In genomic region chr18:79935098-79935480, GRCh38 we compare ENCODE assay signal across 18 cellular contexts. TPM values are rescaled to one million over a fixed set of nuclear protein-coding genes. Genes with fewer than 3 reads are reported as not detected.
DNase-seq lines count a peak whose midpoint lies in the region; ATAC-seq and TF ChIP-seq lines count a peak whose summit lies in the region.
"Had no signal": no experiment of that assay in that cellular context is flagged by ENCODE, and none has a peak within 500 bp of the region (broad histone marks: within the 10 kb centered on the region; RNA-seq: fewer than 3 reads in every experiment).

No MANE protein-coding gene starts in this region.

- no peak overlapping the region for H2BK5ac ChIP-seq in neuronal stem cell (ENCODE audit: low read length)

- DNase-seq in cardiac muscle cell (ENCODE audit: low read depth in 1 of 2, low spot score in 1 of 2) (no peak), left cardiac atrium (no peak), glutamatergic neuron (peak; percentile 6), neuronal stem cell (ENCODE audit: low spot score) (no peak), aorta (peak; percentile 8 to 19), mammary epithelial cell (no peak)
- DNase-seq in activated naive CD4-positive, alpha-beta T cell (lab: John Stamatoyannopoulos, UW): no peak
- DNase-seq: central memory CD4-positive, alpha-beta T cell; foreskin keratinocyte; GM23248; kidney glomerular epithelial cell; NCI-H2171 treated with DMSO at 0.1 percent for 48 hours had no signal

- BruUV-seq in mammary epithelial cell (replicated peaks; lab: Mats Ljungman, UMichigan): no TSS peak

- dilution Hi-C loops in mammary epithelial cell (cut with HindIII; ENCODE audit: low sequenced_read_pairs): no loop called here

- no peaks in the 10 kb centered on the region for H3K27me3 ChIP-seq in cardiac muscle cell
- peaks cover 0 to 2% (median 0%) of the 10 kb centered on the region in 3 experiments for H3K27me3 ChIP-seq in neuronal stem cell (ENCODE audit: control insufficient read depth in 3 of 3, insufficient read depth in 3 of 3, low read depth in 1 of 3, low read length in 3 of 3)
- no peaks in the 10 kb centered on the region for H3K27me3 ChIP-seq in aorta (ENCODE audit: control insufficient read depth in 1 of 2, insufficient read depth in 2 of 2, low read length in 1 of 2)
- no peaks in the 10 kb centered on the region for H3K27me3 ChIP-seq in mammary epithelial cell (ENCODE audit: insufficient read depth, low read length)
- H3K27me3 ChIP-seq: foreskin keratinocyte, neural progenitor cell, vagina had no signal

- H3K18ac ChIP-seq in neuronal stem cell (ENCODE audit: low read length): no peak overlapping the region

- H3K9ac ChIP-seq in neuronal stem cell (ENCODE audit: low read depth, low read length, poor library complexity): peak overlapping the region; percentile 21
- no peak overlapping the region for H3K9ac ChIP-seq in mammary epithelial cell (ENCODE audit: insufficient read depth, low read length)
- H3K9ac ChIP-seq: GM23248, neural progenitor cell had no signal

- H3K36me3 Mint-ChIP-seq in glutamatergic neuron (ENCODE audit: unreplicated experiment): peaks cover 46% of the 10 kb centered on the region

- no CpG with 5 or more reads among the region's 5 CpGs for WGBS in neuronal stem cell (ENCODE audit: extremely low coverage in 2 of 2, insufficient read length in 2 of 2, insufficient replicate concordance in 1 of 2), 2 donors
- WGBS in aorta, 2 donors: 64 to 82% methylated on average over 5 of the region's 5 CpGs
- 100% methylated on average over 1 of the region's 5 CpGs for WGBS in mammary epithelial cell (ENCODE audit: low coverage, missing lambda C conversion rate)

- peaks cover 15% of the 10 kb centered on the region for H3K27me3 Mint-ChIP-seq in glutamatergic neuron (ENCODE audit: unreplicated experiment)
- H3K27me3 Mint-ChIP-seq: activated CD4-positive, alpha-beta T cell treated with anti-CD3 and anti-CD28 coated beads for 36 hours had no signal

- H3K4me3 ChIP-seq in cardiac muscle cell: no peak overlapping the region
- H3K4me3 ChIP-seq in neuronal stem cell (ENCODE audit: low read length in 2 of 2): no peak overlapping the region
- H3K4me3 ChIP-seq in aorta (ENCODE audit: low read length in 2 of 2): no peak overlapping the region
- no peak overlapping the region for H3K4me3 ChIP-seq in mammary epithelial cell (replicated peaks in 1 of 3; ENCODE audit: insufficient read depth in 1 of 3, low read depth in 2 of 3, low read length in 3 of 3)
- H3K4me3 ChIP-seq: GM23248, K562, neural progenitor cell, vagina had no signal

- no peak overlapping the region for H2BK15ac ChIP-seq in neuronal stem cell (ENCODE audit: low read length)

- in situ Hi-C loops in mammary epithelial cell (cut with MboI; ENCODE audit: low sequenced_read_pairs in 2 of 2): no loop called here

- H3K4me1 ChIP-seq in cardiac muscle cell (ENCODE audit: low read depth) (peaks cover 11% of the 10 kb centered on the region), neuronal stem cell (ENCODE audit: control insufficient read depth in 2 of 2, insufficient read depth in 1 of 2, low read depth in 1 of 2, low read length in 2 of 2) (no peaks in the 10 kb centered on the region), aorta (ENCODE audit: control insufficient read depth in 1 of 2, insufficient read depth in 2 of 2, low read length in 2 of 2) (no peaks in the 10 kb centered on the region), mammary epithelial cell (ENCODE audit: insufficient read depth, low read length) (no peaks in the 10 kb centered on the region)
- H3K4me1 ChIP-seq: foreskin keratinocyte, neural progenitor cell had no signal

- H2BK12ac ChIP-seq in neuronal stem cell (ENCODE audit: low read length): no peak overlapping the region

- H3K9me3 ChIP-seq in cardiac muscle cell (ENCODE audit: low read depth): no peaks in the 10 kb centered on the region
- peaks cover 14 to 49% of the 10 kb centered on the region in 2 donors for H3K9me3 ChIP-seq in neuronal stem cell (replicated peaks in 1 of 2; ENCODE audit: control insufficient read depth in 2 of 2, insufficient read depth in 1 of 2, low read depth in 1 of 2, low read length in 2 of 2)
- H3K9me3 ChIP-seq in aorta (ENCODE audit: control insufficient read depth, low read length): peaks cover 7% of the 10 kb centered on the region
- H3K9me3 ChIP-seq in mammary epithelial cell (replicated peaks; ENCODE audit: insufficient read depth, low read length): peaks cover 22% of the 10 kb centered on the region

- H3K27ac Mint-ChIP-seq in glutamatergic neuron (ENCODE audit: unreplicated experiment): peak overlapping the region; percentile 78
- H3K27ac Mint-ChIP-seq: activated CD4-positive, alpha-beta T cell treated with anti-CD3 and anti-CD28 coated beads for 36 hours; neural progenitor cell had no signal

- no peak overlapping the region for H3K4me2 ChIP-seq in neuronal stem cell (ENCODE audit: insufficient read depth, low read length, poor library complexity, severe bottlenecking)
- no peak overlapping the region for H3K4me2 ChIP-seq in mammary epithelial cell (ENCODE audit: insufficient read depth, low read depth, low read length)
- H3K4me2 ChIP-seq: neural progenitor cell had no signal

- H3K14ac ChIP-seq in neuronal stem cell (ENCODE audit: low read length): no peak overlapping the region

- peaks cover 91% of the 10 kb centered on the region for H3K79me2 ChIP-seq in mammary epithelial cell (ENCODE audit: insufficient read depth, low read length)

- intact Hi-C loops in left cardiac atrium (cut with DNase I) (no loop called here), aorta (cut with DNase I) (no loop called here), mammary epithelial cell (cut with micrococcal nuclease) (no loop called here)

- CTCF ChIA-PET in mammary epithelial cell (lab: Charles Lee; ENCODE audit: low non-redundant PET): no interaction called here

- peaks cover 15% of the 10 kb centered on the region for H3K4me1 Mint-ChIP-seq in glutamatergic neuron (ENCODE audit: low read depth, unreplicated experiment)
- H3K4me1 Mint-ChIP-seq: neural progenitor cell had no signal

- no peak overlapping the region for H2BK120ac ChIP-seq in neuronal stem cell (ENCODE audit: low read depth, low read length)

- H3K9me3 Mint-ChIP-seq in glutamatergic neuron (ENCODE audit: unreplicated experiment): peaks cover 20% of the 10 kb centered on the region

- H3K4ac ChIP-seq in neuronal stem cell (ENCODE audit: low read length): no peak overlapping the region

- no peak overlapping the region for H3K23ac ChIP-seq in neuronal stem cell (ENCODE audit: low read depth, low read length, poor library complexity)

- no peak overlapping the region for H2AK5ac ChIP-seq in neuronal stem cell (ENCODE audit: low read depth, low read length)

- H3K36me3 ChIP-seq in cardiac muscle cell: no peaks in the 10 kb centered on the region
- peaks cover 7 to 47% of the 10 kb centered on the region in 2 donors for H3K36me3 ChIP-seq in neuronal stem cell (replicated peaks in 1 of 2; ENCODE audit: control insufficient read depth in 2 of 2, insufficient read depth in 2 of 2, low read length in 2 of 2)
- peaks cover 0 to 7% of the 10 kb centered on the region in 2 donors for H3K36me3 ChIP-seq in aorta (ENCODE audit: control insufficient read depth in 1 of 2, insufficient read depth in 2 of 2, low read length in 1 of 2)
- peaks cover 14% of the 10 kb centered on the region for H3K36me3 ChIP-seq in mammary epithelial cell (ENCODE audit: insufficient read depth, low read length)
- H3K36me3 ChIP-seq: neural progenitor cell had no signal

- no peak for ATAC-seq in left cardiac atrium
- ATAC-seq in aorta (ENCODE audit: low FRiP score): no peak
- ATAC-seq in HG03135 (IDR thresholded peaks at IDR 0.05; ENCODE audit: unreplicated experiment): no peak
- ATAC-seq: activated CD4-positive, alpha-beta T cell treated with anti-CD3 and anti-CD28 coated beads for 36 hours; foreskin keratinocyte had no signal

- no peak overlapping the region for H4K91ac ChIP-seq in neuronal stem cell (ENCODE audit: low read depth, low read length, poor library complexity)

- TF ChIP-seq CTCF in cardiac muscle cell (IDR thresholded peaks at IDR 0.05; ENCODE audit: low read depth, low read length): no peak
- TF ChIP-seq CTCF in glutamatergic neuron (IDR thresholded peaks at IDR 0.05; ENCODE audit: partially characterized antibody, unreplicated experiment): no peak
- no peak for TF ChIP-seq CTCF in mammary epithelial cell (conservative IDR thresholded peaks at IDR 0.05 in 1 of 2, IDR thresholded peaks at IDR 0.05 in 1 of 2; ENCODE audit: extremely low read depth in 1 of 2, insufficient read depth in 1 of 2, low read depth in 1 of 2, low read length in 2 of 2)

- no peaks in the 10 kb centered on the region for H4K20me1 ChIP-seq in mammary epithelial cell (ENCODE audit: insufficient read depth, low read length)

- peak overlapping the region; percentile 33 for H3K27ac ChIP-seq in cardiac muscle cell
- no peak overlapping the region for H3K27ac ChIP-seq in neuronal stem cell (replicated peaks; ENCODE audit: low read length)
- H3K27ac ChIP-seq in aorta (ENCODE audit: low read depth in 1 of 2, low read length in 2 of 2): no peak overlapping the region
- no peak overlapping the region for H3K27ac ChIP-seq in mammary epithelial cell (ENCODE audit: insufficient read depth, low read depth, low read length)
- H3K27ac ChIP-seq: C4-2B, foreskin keratinocyte, GM23248, neural progenitor cell, vagina had no signal

- no peak overlapping the region for H3K4me3 Mint-ChIP-seq in glutamatergic neuron (ENCODE audit: unreplicated experiment)
- H3K4me3 Mint-ChIP-seq: activated CD4-positive, alpha-beta T cell treated with anti-CD3 and anti-CD28 coated beads for 36 hours; neural progenitor cell had no signal

- H3K79me1 ChIP-seq in neuronal stem cell (ENCODE audit: low read depth, low read length): peaks cover 11% of the 10 kb centered on the region

- H2AFZ ChIP-seq in neuronal stem cell (ENCODE audit: low read length) (no peak overlapping the region), mammary epithelial cell (ENCODE audit: low read depth, low read length) (no peak overlapping the region)
- H2AFZ ChIP-seq: GM23248, neural progenitor cell had no signal

- no peak overlapping the region for H4K8ac ChIP-seq in neuronal stem cell (ENCODE audit: low read depth, low read length)

RNA-seq across cellular contexts. Expression of gene SLC66A2, which starts 16.4 kb away (rescaled TPM):
- total RNA-seq in cardiac muscle cell: 28.6 and 43.9 TPM in 2 replicates
- 36.4 and 39.8 TPM in 2 replicates for polyA plus RNA-seq in cardiac muscle cell
- total RNA-seq in left cardiac atrium: 10 to 100 TPM; 31.5 to 31.9 TPM
- total RNA-seq in glutamatergic neuron (ENCODE audit: unreplicated experiment): 56.6 TPM
- polyA plus RNA-seq in neuronal stem cell (2013, experiment 1 of 2): 19.1 TPM
- 18.6 TPM for polyA plus RNA-seq in neuronal stem cell (2013, experiment 2 of 2)
- total RNA-seq in aorta: 10 to 100 TPM; 40.1 to 47.7 TPM
- polyA plus RNA-seq in aorta: 10 to 100 TPM; 12.9 to 48.8 TPM
- 10 to 100 TPM; 40.0 to 42.7 TPM for total RNA-seq in mammary epithelial cell
- 28.8 TPM for polyA plus RNA-seq in mammary epithelial cell
- 40.9 TPM for polyA minus RNA-seq in mammary epithelial cell

RNA-seq across cellular contexts. Expression of gene HSBP1L1, which starts 29.4 kb away (rescaled TPM):
- total RNA-seq in cardiac muscle cell (2.5 and 6.3 TPM in 2 replicates), left cardiac atrium (1 to 10 TPM; 9.4 TPM), glutamatergic neuron (ENCODE audit: unreplicated experiment) (not detected), aorta (10 to 100 TPM in 1 of 2 donors, 1 to 10 TPM in 1; 7.9 to 13.0 TPM), mammary epithelial cell (10 to 100 TPM; 14.2 to 33.8 TPM)
- polyA plus RNA-seq in cardiac muscle cell (4.0 and 4.4 TPM in 2 replicates), aorta (10 to 100 TPM in 1 of 2 donors, 1 to 10 TPM in 1; 5.1 to 11.3 TPM), mammary epithelial cell (21.0 TPM)
- 2.1 TPM for polyA plus RNA-seq in neuronal stem cell (2013, experiment 1 of 2)
- polyA plus RNA-seq in neuronal stem cell (2013, experiment 2 of 2): 2.0 TPM
- polyA minus RNA-seq in mammary epithelial cell: 22.9 TPM
- total RNA-seq: K562 had no signal

RNA-seq across cellular contexts. Expression of gene TXNL4A, which starts 53.3 kb away (rescaled TPM):
- total RNA-seq in cardiac muscle cell: 32.2 and 51.9 TPM in 2 replicates
- 287 and 318 TPM in 2 replicates for polyA plus RNA-seq in cardiac muscle cell
- total RNA-seq in left cardiac atrium: 100 to 1,000 TPM in 1 of 2 donors, 10 to 100 TPM in 1; 92.0 to 114 TPM
- total RNA-seq in glutamatergic neuron (ENCODE audit: unreplicated experiment): 104 TPM
- 113 TPM for polyA plus RNA-seq in neuronal stem cell (2013, experiment 1 of 2)
- polyA plus RNA-seq in neuronal stem cell (2013, experiment 2 of 2): 115 TPM
- total RNA-seq in aorta: 10 to 100 TPM; 71.7 to 72.0 TPM
- 100 to 1,000 TPM in 1 of 2 donors, 10 to 100 TPM in 1; 69.5 to 109 TPM for polyA plus RNA-seq in aorta
- 100 to 1,000 TPM in 1 of 2 donors, 10 to 100 TPM in 1; 32.8 to 100 TPM for total RNA-seq in mammary epithelial cell
- polyA plus RNA-seq in mammary epithelial cell: 102 TPM
- polyA minus RNA-seq in mammary epithelial cell: 27.5 TPM

Comparison
In these comparisons a context has a peak if more than half of its experiments do, and no peak if none do; other contexts are left out.
1. DNase-seq: peak in glutamatergic neuron (single experiment) and aorta (2 of 2); none in cardiac muscle cell (0 of 2), left cardiac atrium (single experiment), neuronal stem cell (single experiment), activated naive CD4-positive, alpha-beta T cell (0 of 4) and mammary epithelial cell (single experiment).